In genomic region chr19:46718934-46719551, GRCh38 we compare ENCODE assay signal across 1 cellular context.
TF ChIP-seq lines count a peak whose summit lies in the region.

No MANE protein-coding gene starts in this region.

TF ChIP-seq in K562, 482 proteins besides CTCF, POLR2A, EP300 and RAD21:
- TF ChIP-seq BCOR (IDR thresholded peaks at IDR 0.05) (no peak), MAFF (IDR thresholded peaks at IDR 0.05; ENCODE audit: low read length) (no peak), POLR2G (IDR thresholded peaks at IDR 0.05; ENCODE audit: low read depth, low read length) (peak; percentile 55; the same call in 1 of the 2 replicates), NELFE (IDR thresholded peaks at IDR 0.05; ENCODE audit: insufficient read depth, insufficient read length) (no peak), TGIF2 (CRISPR knock-in tag; IDR thresholded peaks at IDR 0.05) (no peak)
- TF ChIP-seq, protein P1, sequence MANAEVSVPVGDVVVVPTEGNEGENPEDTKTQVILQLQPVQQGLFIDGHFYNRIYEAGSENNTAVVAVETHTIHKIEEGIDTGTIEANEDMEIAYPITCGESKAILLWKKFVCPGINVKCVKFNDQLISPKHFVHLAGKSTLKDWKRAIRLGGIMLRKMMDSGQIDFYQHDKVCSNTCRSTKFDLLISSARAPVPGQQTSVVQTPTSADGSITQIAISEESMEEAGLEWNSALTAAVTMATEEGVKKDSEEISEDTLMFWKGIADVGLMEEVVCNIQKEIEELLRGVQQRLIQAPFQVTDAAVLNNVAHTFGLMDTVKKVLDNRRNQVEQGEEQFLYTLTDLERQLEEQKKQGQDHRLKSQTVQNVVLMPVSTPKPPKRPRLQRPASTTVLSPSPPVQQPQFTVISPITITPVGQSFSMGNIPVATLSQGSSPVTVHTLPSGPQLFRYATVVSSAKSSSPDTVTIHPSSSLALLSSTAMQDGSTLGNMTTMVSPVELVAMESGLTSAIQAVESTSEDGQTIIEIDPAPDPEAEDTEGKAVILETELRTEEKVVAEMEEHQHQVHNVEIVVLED (CRISPR knock-in tag; IDR thresholded peaks at IDR 0.05): no peak
